Comparison of ENCODE assay signal across 25 cellular contexts in the genomic region with DNA sequence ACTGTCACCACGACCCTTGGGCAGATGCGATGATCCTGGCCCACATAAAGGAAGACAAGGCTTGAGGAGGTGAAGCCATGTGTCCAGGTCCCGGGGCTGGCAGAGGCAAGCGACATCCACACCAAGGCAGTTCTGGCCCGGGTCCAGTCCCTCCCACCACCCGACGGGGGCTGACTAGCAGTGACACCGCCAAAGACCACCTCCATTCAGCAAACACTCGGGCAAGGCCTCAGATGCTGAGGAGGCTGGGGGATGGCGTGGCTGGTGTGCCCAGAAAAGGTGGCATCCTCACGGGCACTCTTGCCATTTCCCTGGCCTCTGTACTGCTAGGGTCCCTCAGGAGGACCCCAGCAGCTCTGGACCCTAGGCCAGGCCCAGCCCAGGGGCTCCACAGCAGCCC.
"Had no signal": no experiment of that assay in that cellular context is flagged by ENCODE, and none has a peak within 500 bp of the region (broad histone marks: within the 10 kb centered on the region; RNA-seq: fewer than 3 reads in every experiment).

No MANE protein-coding gene starts in this region.

- H3K4me3 ChIP-seq: esophagus squamous epithelium, left lung, lung, skin epidermis, stomach, thyroid gland, upper lobe of left lung, vagina had no signal

- H3K27me3 ChIP-seq: esophagus squamous epithelium, left lung, stomach, thyroid gland, upper lobe of left lung, vagina had no signal

- DNase-seq: activated CD4-positive, alpha-beta T cell treated with anti-CD3 and anti-CD28 coated beads for 1 hour; activated CD4-positive, alpha-beta T cell treated with anti-CD3 and anti-CD28 coated beads, Interleukin-2, amount 50 U/mL, for 4 hours; activated CD8-positive, alpha-beta memory T cell treated with anti-CD3 and anti-CD28 coated beads, Interleukin-2, amount 50 U/mL, for 48 hours; activated naive CD4-positive, alpha-beta T cell treated with anti-CD3 and anti-CD28 coated beads, Interleukin-2, amount 50 U/mL, for 16 hours; activated T-cell treated with anti-CD3 and anti-CD28 coated beads, Interleukin-2, amount 50 U/mL, for 4 hours; effector CD4-positive, alpha-beta T cell; esophagus squamous epithelium; foreskin melanocyte; mesendoderm; natural killer cell; stimulated activated CD4-positive, alpha-beta T cell treated with anti-CD3 and anti-CD28 coated beads, Interleukin-4, amount 100 ng/mL, for 24 hours; stomach; thyroid gland had no signal

- H3K4me1 Mint-ChIP-seq: activated T-helper 17 cell treated with anti-CD3 and anti-CD28 coated beads, Interleukin-2, amount 50 U/mL, for 72 hours; WTC11 had no signal

- ATAC-seq: sciatic nerve; stimulated activated memory B cell treated with anti-CD40 and anti-IgM and Interleukin-4, amounts not matched to agents 10 μg/mL and 1 μg/mL and 100 μg/mL, for 72 hours; WTC11 had no signal

- FAIRE-seq: colon had no signal

- H3K27ac Mint-ChIP-seq: activated T-helper 17 cell treated with anti-CD3 and anti-CD28 coated beads, Interleukin-2, amount 50 U/mL, for 72 hours had no signal

- H3K9me3 ChIP-seq: esophagus squamous epithelium, stomach, thyroid gland, upper lobe of left lung, vagina had no signal

- H3K36me3 Mint-ChIP-seq: natural killer cell had no signal

- H3K27me3 Mint-ChIP-seq: activated T-helper 17 cell treated with anti-CD3 and anti-CD28 coated beads, Interleukin-2, amount 50 U/mL, for 72 hours; central memory CD8-positive, alpha-beta T cell; stimulated activated memory B cell treated with anti-CD40 and anti-IgM and Interleukin-4, amounts not matched to agents 10 μg/mL and 1 μg/mL and 100 μg/mL, for 72 hours had no signal

- H3K9me3 Mint-ChIP-seq: activated T-cell treated with anti-CD3 and anti-CD28 coated beads, Interleukin-2, amount 50 U/mL, for 4 hours; central memory CD8-positive, alpha-beta T cell; natural killer cell; stimulated activated memory B cell treated with anti-CD40 and anti-IgM and Interleukin-4, amounts not matched to agents 10 μg/mL and 1 μg/mL and 100 μg/mL, for 72 hours had no signal

- H3K27ac ChIP-seq: epithelial cell of prostate, esophagus squamous epithelium, left lung, stomach, thyroid gland, upper lobe of left lung, vagina had no signal

- H3K4me3 Mint-ChIP-seq: activated T-cell treated with anti-CD3 and anti-CD28 coated beads, Interleukin-2, amount 50 U/mL, for 4 hours; activated T-helper 17 cell treated with anti-CD3 and anti-CD28 coated beads, Interleukin-2, amount 50 U/mL, for 72 hours; central memory CD8-positive, alpha-beta T cell; natural killer cell; stimulated activated memory B cell treated with anti-CD40 and anti-IgM and Interleukin-4, amounts not matched to agents 10 μg/mL and 1 μg/mL and 100 μg/mL, for 72 hours; WTC11 had no signal

- H3K36me3 ChIP-seq: thyroid gland, vagina had no signal

- H3K4me1 ChIP-seq: left lung, stomach, thyroid gland, upper lobe of left lung, vagina had no signal
